24 cellular contexts compared by ENCODE assay signal in genomic region chr11:77569046-77569445, GRCh38.
"Had no signal": no experiment of that assay in that cellular context is flagged by ENCODE, and none has a peak within 500 bp of the region (broad histone marks: within the 10 kb centered on the region; RNA-seq: fewer than 3 reads in every experiment).

No MANE protein-coding gene starts in this region.

- H3K36me3 Mint-ChIP-seq: immature natural killer cell, natural killer cell had no signal

- H3K27me3 ChIP-seq: sigmoid colon, testis, tibial nerve, upper lobe of left lung, uterus had no signal

- H3K4me3 Mint-ChIP-seq: immature natural killer cell; natural killer cell; stimulated activated memory B cell treated with anti-CD40 and anti-IgM and Interleukin-4, amounts not matched to agents 10 μg/mL and 1 μg/mL and 100 μg/mL, for 72 hours had no signal

- H3K9me3 Mint-ChIP-seq: natural killer cell had no signal

- DNase-seq: dermis blood vessel endothelial cell; effector memory CD4-positive, alpha-beta T cell; hypothalamus; immature natural killer cell; islet precursor cell; kidney glomerular epithelial cell; left colon; left ventricle myocardium superior; lower lobe of right lung; natural killer cell; occipital lobe; right cardiac atrium; sigmoid colon; stimulated activated CD4-positive, alpha-beta T cell treated with anti-CD3 and anti-CD28 coated beads, Interleukin-2, amount 100 ng/mL, for 24 hours; stimulated activated CD4-positive, alpha-beta T cell treated with anti-CD3 and anti-CD28 coated beads, Interleukin-4, amount 100 ng/mL, for 4 hours; stimulated activated naive CD8-positive, alpha-beta T cell treated with anti-CD3 and anti-CD28 coated beads, Interleukin-15, Interleukin-2, amounts not matched to agents 100 U/mL and 50 U/mL, for 24 hours; substantia nigra; upper lobe of left lung; uterus had no signal

- H3K27ac ChIP-seq: coronary artery, lower lobe of right lung, prostate gland, sigmoid colon, testis, tibial nerve, upper lobe of left lung, uterus had no signal

- H3K4me1 ChIP-seq: lower lobe of right lung, sigmoid colon, tibial nerve, upper lobe of left lung, uterus had no signal

- H3K9me3 ChIP-seq: lower lobe of right lung, prostate gland, sigmoid colon, testis, upper lobe of left lung, uterus had no signal

- H3K36me3 ChIP-seq: lower lobe of right lung, prostate gland, sigmoid colon, upper lobe of left lung, uterus had no signal

- H3K4me1 Mint-ChIP-seq: immature natural killer cell; natural killer cell; stimulated activated memory B cell treated with anti-CD40 and anti-IgM and Interleukin-4, amounts not matched to agents 10 μg/mL and 1 μg/mL and 100 μg/mL, for 72 hours had no signal

- ATAC-seq: left colon; left ventricle myocardium superior; lower lobe of right lung; natural killer cell; right cardiac atrium; stimulated activated memory B cell treated with anti-CD40 and anti-IgM and Interleukin-4, amounts not matched to agents 10 μg/mL and 1 μg/mL and 100 μg/mL, for 72 hours; stimulated activated naive CD8-positive, alpha-beta T cell treated with anti-CD3 and anti-CD28 coated beads, Interleukin-15, Interleukin-2, amounts not matched to agents 100 U/mL and 50 U/mL, for 24 hours had no signal

- H3K27ac Mint-ChIP-seq: immature natural killer cell; natural killer cell; stimulated activated memory B cell treated with anti-CD40 and anti-IgM and Interleukin-4, amounts not matched to agents 10 μg/mL and 1 μg/mL and 100 μg/mL, for 72 hours had no signal

- H3K4me3 ChIP-seq: coronary artery, lower lobe of right lung, prostate gland, sigmoid colon, testis, tibial nerve, upper lobe of left lung, uterus had no signal
